Comparison of ENCODE assay signal across 8 cellular contexts in the genomic region with DNA sequence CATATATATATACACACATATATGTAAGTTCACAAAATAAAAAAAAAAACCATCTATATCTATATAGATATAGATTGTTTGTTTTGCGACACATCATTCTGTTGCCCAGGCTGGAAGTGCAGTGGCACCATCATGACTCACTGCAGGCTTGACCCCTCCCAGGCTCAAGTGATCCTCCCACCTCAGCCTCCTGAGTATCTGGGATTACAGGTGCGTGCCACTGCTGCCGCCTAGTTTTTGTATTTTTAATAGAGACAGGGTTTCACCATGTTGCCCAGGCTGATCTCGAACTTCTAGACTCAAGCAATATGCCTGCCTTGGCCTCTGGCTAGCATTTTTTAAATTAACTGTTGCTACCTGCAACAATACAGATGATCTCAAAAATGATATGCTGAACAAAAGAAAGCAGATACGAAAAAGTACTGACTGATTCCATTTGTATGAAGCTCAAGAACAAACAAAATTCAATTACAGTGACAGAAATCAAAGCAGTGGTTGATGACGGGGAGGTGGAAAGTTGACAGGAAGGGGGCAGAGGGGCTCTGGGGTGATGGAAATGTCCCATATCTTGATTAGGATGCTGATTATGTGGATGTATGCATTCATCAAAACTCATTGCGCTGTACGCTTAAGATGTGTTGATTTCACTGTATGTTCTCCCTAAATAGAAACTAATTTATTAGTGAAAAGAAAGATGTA. TPM values are rescaled to one million over a fixed set of nuclear protein-coding genes. Genes with fewer than 3 reads are reported as not detected.
A peak's percentile ranks its signal among the peaks of the same experiment; 100 is the strongest.
DNase-seq lines count a peak whose midpoint lies in the region; ATAC-seq, FAIRE-seq and TF ChIP-seq lines count a peak whose summit lies in the region.

No MANE protein-coding gene starts in this region.

- TF ChIP-seq CTCF in IMR-90 (conservative IDR thresholded peaks at IDR 0.05; ENCODE audit: low read depth, low read length), result no peak
- no peak for TF ChIP-seq CTCF in progenitor cell of endocrine pancreas (IDR thresholded peaks at IDR 0.05; ENCODE audit: unreplicated experiment)
- no peak for TF ChIP-seq CTCF in kidney (IDR thresholded peaks at IDR 0.05; ENCODE audit: borderline replicate concordance, extremely low read depth, insufficient read depth)

- H4K8ac ChIP-seq in IMR-90 (ENCODE audit: low read depth in 2 of 2, low read length in 2 of 2), result peak overlapping the region in 1 of 2 experiments; percentile 16; a peak in 1 of 4 replicates

- peak overlapping the region; percentile 78 to 89 for H3K27ac Mint-ChIP-seq in activated naive CD4-positive, alpha-beta T cell treated with anti-CD3 and anti-CD28 coated beads, Interleukin-2, amount 50 U/mL, for 72 hours
- peak overlapping the region; percentile 81 for H3K27ac Mint-ChIP-seq in progenitor cell of endocrine pancreas

- no peak for FAIRE-seq in kidney (lab: Jason Lieb, UNC)

- peak overlapping the region; percentile 3; the same call in 1 of the 2 replicates for H3K4ac ChIP-seq in IMR-90 (ENCODE audit: low read depth, low read length)

- no peak overlapping the region for H2AK5ac ChIP-seq in IMR-90 (ENCODE audit: low read depth, low read length)

- TF ChIP-seq POLR2A in IMR-90 (IDR thresholded peaks at IDR 0.05; ENCODE audit: low read depth, low read length), result no peak

- intact Hi-C loops in IMR-90 (cut with micrococcal nuclease), result no loop called here
- intact Hi-C loops in kidney (cut with DNase I), result no loop called here

- no peak overlapping the region for H3K9ac ChIP-seq in IMR-90 (ENCODE audit: low read depth, low read length)
- no peak overlapping the region for H3K9ac ChIP-seq in kidney (ENCODE audit: low read length in 2 of 2)

- H3K27ac ChIP-seq in IMR-90 (ENCODE audit: insufficient read depth, low read length), result no peak overlapping the region
- H3K27ac ChIP-seq in kidney (ENCODE audit: low read depth in 2 of 2, low read length in 2 of 2), result no peak overlapping the region

- no peak overlapping the region for H3K4me3 Mint-ChIP-seq in progenitor cell of endocrine pancreas (ENCODE audit: low read depth)

- H4K5ac ChIP-seq in IMR-90 (ENCODE audit: low read depth, low read length), result peak overlapping the region; percentile 54; the same call in 1 of the 2 replicates

- H4K91ac ChIP-seq in IMR-90 (ENCODE audit: insufficient read depth, low read depth, low read length), result no peak overlapping the region

- peaks cover 5 to 7% of the 10 kb centered on the region in 2 donors for H3K36me3 Mint-ChIP-seq in activated naive CD4-positive, alpha-beta T cell treated with anti-CD3 and anti-CD28 coated beads, Interleukin-2, amount 50 U/mL, for 72 hours
- peaks cover 3% of the 10 kb centered on the region for H3K36me3 Mint-ChIP-seq in progenitor cell of endocrine pancreas (ENCODE audit: insufficient read depth)

- H3K23ac ChIP-seq in IMR-90 (ENCODE audit: low read depth, low read length), result no peak overlapping the region

- peaks cover 9% of the 10 kb centered on the region for H3K9me1 ChIP-seq in IMR-90 (ENCODE audit: insufficient read depth, low read length)

- H2BK15ac ChIP-seq in IMR-90 (ENCODE audit: low read depth, low read length), result no peak overlapping the region; the same call in 2 of the 3 replicates

- POLR2A ChIA-PET in IMR-90 (lab: Charles Lee; ENCODE audit: unreplicated experiment), result no interaction called here

- no peak overlapping the region for H2BK5ac ChIP-seq in IMR-90 (ENCODE audit: low read depth, low read length, poor library complexity, severe bottlenecking)

- H3K4me3 ChIP-seq in IMR-90 (ENCODE audit: insufficient read depth, low read depth, low read length), result no peak overlapping the region
- H3K4me3 ChIP-seq in kidney (ENCODE audit: low read length in 2 of 2), result no peak overlapping the region

- TF ChIP-seq RAD21 in IMR-90 (IDR thresholded peaks at IDR 0.05; ENCODE audit: low read length), result no peak

- H4K20me1 ChIP-seq in IMR-90 (ENCODE audit: insufficient read depth, low read length), result 0 out of 2 replicates have a peak, but pooled peaks cover 2% of the 10 kb centered on the region

- H3K27me3 ChIP-seq in IMR-90 (ENCODE audit: control insufficient read depth, insufficient read depth, low read length), result no peaks in the 10 kb centered on the region

- H2AFZ ChIP-seq in IMR-90 (replicated peaks; ENCODE audit: low read length, poor library complexity), result no peak overlapping the region

- H3K4me1 Mint-ChIP-seq in progenitor cell of endocrine pancreas (ENCODE audit: low read depth), result peaks cover 4% of the 10 kb centered on the region

- dilution Hi-C loops in IMR-90 (cut with HindIII; ENCODE audit: low sequenced_read_pairs, unreplicated experiment), result no loop called here

- no peak overlapping the region; the same call in 1 of the 2 replicates for H3K18ac ChIP-seq in IMR-90 (ENCODE audit: low read depth, low read length)

- no peak for DNase-seq in IMR-90
- DNase-seq in activated naive CD4-positive, alpha-beta T cell treated with anti-CD3 and anti-CD28 coated beads, Interleukin-2, amount 50 U/mL, for 72 hours (ENCODE audit: low spot score in 2 of 2), result no peak
- DNase-seq in progenitor cell of endocrine pancreas (ENCODE audit: low spot score, unreplicated experiment), result no peak
- no peak for DNase-seq in NCI-H1694 treated with DMSO at 0.1 percent for 48 hours (lab: John Stamatoyannopoulos, UW)
- DNase-seq in medulla oblongata (ENCODE audit: extremely low spot score), result no peak
- no peak for DNase-seq in kidney
- no peak for DNase-seq in NCI-H524 treated with DMSO at 0.1 percent for 48 hours (lab: John Stamatoyannopoulos, UW)

- H2AK9ac ChIP-seq in IMR-90 (replicated peaks; ENCODE audit: low read depth, low read length, poor library complexity), result no peak overlapping the region

- no peaks in the 10 kb centered on the region for H3K27me3 Mint-ChIP-seq in progenitor cell of endocrine pancreas

- no peak overlapping the region for H2BK20ac ChIP-seq in IMR-90 (ENCODE audit: low read depth, low read length)

- ATAC-seq in GM18867 (IDR thresholded peaks at IDR 0.05; ENCODE audit: unreplicated experiment), result peak; percentile 14
- ATAC-seq in IMR-90 (ENCODE audit: low read depth), result no peak
- peak in 1 of 2 donors; percentile 4 for ATAC-seq in activated naive CD4-positive, alpha-beta T cell treated with anti-CD3 and anti-CD28 coated beads, Interleukin-2, amount 50 U/mL, for 72 hours

- in situ Hi-C loops in IMR-90 (cut with MboI; ENCODE audit: low sequenced_read_pairs), result no loop called here

- peaks cover 30 to 50% of the 10 kb centered on the region in 2 experiments; a peak in 3 of 4 replicates for H3K79me1 ChIP-seq in IMR-90 (ENCODE audit: low read depth in 1 of 2, low read length in 2 of 2)

- H3K56ac ChIP-seq in IMR-90 (ENCODE audit: extremely low read depth, insufficient read depth, low read length), result no peak overlapping the region

- WGBS in IMR-90 (ENCODE audit: extremely low coverage in 2 of 2, insufficient read length in 1 of 2), 2 experiments, result no CpG with 5 or more reads among the region's 8 CpGs

- no peak overlapping the region for H3K14ac ChIP-seq in IMR-90 (replicated peaks; ENCODE audit: low read depth, low read length)

- no peaks in the 10 kb centered on the region for H3K9me3 Mint-ChIP-seq in activated naive CD4-positive, alpha-beta T cell treated with anti-CD3 and anti-CD28 coated beads, Interleukin-2, amount 50 U/mL, for 72 hours
- H3K9me3 Mint-ChIP-seq in progenitor cell of endocrine pancreas (ENCODE audit: low read depth), result peaks cover 2% of the 10 kb centered on the region

- H3K4me1 ChIP-seq in IMR-90 (ENCODE audit: control insufficient read depth, insufficient read depth, low read length) (peaks cover 19% of the 10 kb centered on the region), kidney (ENCODE audit: control insufficient read depth in 1 of 2, insufficient read depth in 1 of 2, low read depth in 1 of 2, low read length in 2 of 2) (peaks cover 0 to 8% of the 10 kb centered on the region in 2 donors)

- BruUV-seq in IMR-90 (replicated peaks; lab: Mats Ljungman, UMichigan), result no TSS peak

- H3K9me3 ChIP-seq in IMR-90 (ENCODE audit: control insufficient read depth, insufficient read depth, low read length) (no peaks in the 10 kb centered on the region), kidney (ENCODE audit: control insufficient read depth in 1 of 2, low read length in 2 of 2) (no peaks in the 10 kb centered on the region)

- no peak overlapping the region for H2BK120ac ChIP-seq in IMR-90 (ENCODE audit: low read depth, low read length)

- 0 out of 2 replicates have a peak, but pooled peaks cover 1% of the 10 kb centered on the region for H3K36me3 ChIP-seq in IMR-90 (ENCODE audit: control insufficient read depth, insufficient read depth, low read length)
- no peaks in the 10 kb centered on the region for H3K36me3 ChIP-seq in kidney (ENCODE audit: control insufficient read depth in 1 of 2, insufficient read depth in 2 of 2, low read length in 2 of 2)

- no peak overlapping the region for H3K4me2 ChIP-seq in IMR-90 (ENCODE audit: low read depth, low read length)

- CTCF ChIA-PET in IMR-90 (lab: Yijun Ruan, JAX), result no interaction called here

TF ChIP-seq in IMR-90, 13 proteins besides CTCF, POLR2A, EP300 and RAD21 (continues in another document):
- TF ChIP-seq CEBPB (IDR thresholded peaks at IDR 0.05; ENCODE audit: low read depth, low read length) (no peak), NFE2L2 (IDR thresholded peaks at IDR 0.05; ENCODE audit: low read depth, low read length) (no peak), BHLHE40 (IDR thresholded peaks at IDR 0.05; ENCODE audit: low read depth, low read length) (no peak), MAFK (IDR thresholded peaks at IDR 0.05; ENCODE audit: low read depth, low read length) (no peak), RCOR1 (IDR thresholded peaks at IDR 0.05; ENCODE audit: insufficient replicate concordance, low read length) (no peak), CHD1 (IDR thresholded peaks at IDR 0.05; ENCODE audit: low read depth, low read length) (no peak), MXI1 (IDR thresholded peaks at IDR 0.05; ENCODE audit: borderline replicate concordance, low read depth, low read length) (no peak), RFX5 (IDR thresholded peaks at IDR 0.05; ENCODE audit: low read depth, low read length) (no peak), FOS (IDR thresholded peaks at IDR 0.05; ENCODE audit: low read depth, low read length) (no peak), MAZ (IDR thresholded peaks at IDR 0.05; ENCODE audit: borderline replicate concordance, low read depth, low read length) (no peak)

RNA-seq across cellular contexts. Expression of gene ATXN1, which starts 49.6 kb away (rescaled TPM):
- total RNA-seq in IMR-90 (2012; rRNA removed) (11.1 and 13.9 TPM in 2 replicates), progenitor cell of endocrine pancreas (35.8 and 37.5 TPM in 2 replicates), kidney (58.2 TPM)
- polyA plus RNA-seq in IMR-90 (2012; rRNA removed) (7.3 and 9.7 TPM in 2 replicates), kidney (ENCODE audit: insufficient read depth, low read depth, low replicate concordance) (4.2 TPM)
- 3.4 and 8.9 TPM in 2 replicates for polyA plus RNA-seq in IMR-90 (2012; cell fraction: cytosol; rRNA removed)
- 20.5 and 29.3 TPM in 2 replicates for polyA plus RNA-seq in IMR-90 (2012; cell fraction: nucleus; rRNA removed; ENCODE audit: low replicate concordance)
- total RNA-seq in activated naive CD4-positive, alpha-beta T cell treated with anti-CD3 and anti-CD28 coated beads, Interleukin-2, amount 50 U/mL, for 72 hours, result 10 to 100 TPM; 21.6 to 25.4 TPM
